Comparison of ENCODE assay signal across 8 cellular contexts in the genomic region with DNA sequence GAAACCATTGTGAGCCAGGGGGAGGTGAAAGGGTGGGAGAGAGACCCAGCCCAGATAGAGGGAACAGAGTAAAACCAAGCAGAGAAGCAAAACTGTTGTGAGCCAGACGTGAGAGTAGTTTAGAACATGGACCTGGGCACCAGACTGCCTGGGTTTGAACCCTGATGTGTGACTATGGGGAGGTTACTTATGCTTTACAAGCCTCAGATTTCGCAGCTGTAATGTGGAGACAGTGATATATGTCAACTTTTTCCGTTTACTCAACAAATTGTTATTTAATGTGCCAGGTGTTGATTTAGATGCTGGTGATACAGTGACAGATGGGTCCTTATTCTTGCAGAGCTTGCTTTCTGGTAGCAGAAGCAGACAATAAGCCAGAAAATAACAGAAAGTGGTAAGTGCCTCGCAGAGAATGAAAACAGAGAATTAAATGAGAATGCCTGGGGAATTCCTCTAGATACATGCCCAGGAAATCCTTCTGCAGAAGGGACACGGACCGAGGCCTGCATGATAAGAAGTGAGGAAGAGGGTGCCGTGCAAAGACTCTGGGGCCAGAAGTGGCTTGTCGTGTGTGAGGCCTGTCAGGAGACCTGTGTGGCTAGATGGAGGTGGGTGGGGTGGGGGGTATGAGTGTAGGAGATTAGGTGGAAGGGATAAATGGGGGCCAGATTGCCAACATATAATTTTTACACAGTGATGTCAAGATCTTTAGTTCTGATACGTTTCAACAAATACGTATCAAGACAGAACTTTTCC.
DNase-seq lines count a peak whose midpoint lies in the region; ATAC-seq, FAIRE-seq and TF ChIP-seq lines count a peak whose summit lies in the region.

No MANE protein-coding gene starts in this region.

- TF ChIP-seq CTCF in OCI-LY1 (IDR thresholded peaks at IDR 0.05; ENCODE audit: low read length): no peak

- H3K36me3 ChIP-seq in OCI-LY1 (ENCODE audit: insufficient read depth, low read length): no peaks in the 10 kb centered on the region

- no peaks in the 10 kb centered on the region for H3K9me2 ChIP-seq in OCI-LY1 (ENCODE audit: low read depth, low read length)

- peak overlapping the region; percentile 47; the same call in 1 of the 2 replicates for H3K9ac ChIP-seq in OCI-LY1 (ENCODE audit: low read length)

- DNase-seq in glomerular visceral epithelial cell (ENCODE audit: extremely low spot score) (no peak), NCI-H1436 (lab: John Stamatoyannopoulos, UW) (no peak), epidermal melanocyte (ENCODE audit: insufficient read length, low spot score) (no peak), NCI-H1105 (lab: John Stamatoyannopoulos, UW) (no peak)

- no peaks in the 10 kb centered on the region for H3K27me3 ChIP-seq in OCI-LY1 (ENCODE audit: insufficient read depth, low read length)

- 0 out of 2 replicates have a peak, but pooled peaks cover 6% of the 10 kb centered on the region for H3F3A ChIP-seq in OCI-LY1 (ENCODE audit: insufficient read depth, low read length)

- H3K9me3 ChIP-seq in OCI-LY1 (ENCODE audit: low read length): no peaks in the 10 kb centered on the region

- peaks cover 39% of the 10 kb centered on the region for H3K79me2 ChIP-seq in OCI-LY1 (ENCODE audit: insufficient read depth, low read length)

- H3K4me1 ChIP-seq in OCI-LY1 (ENCODE audit: insufficient read depth, low read length, severe bottlenecking): peaks cover 38% of the 10 kb centered on the region

- no peak overlapping the region for H2AFZ ChIP-seq in OCI-LY1 (ENCODE audit: low read length)

- H3K27ac ChIP-seq in OCI-LY1 (ENCODE audit: low read depth, low read length, poor library complexity, severe bottlenecking): peak overlapping the region; percentile 94

- FAIRE-seq in islet of Langerhans (lab: Jason Lieb, UNC): peak; percentile 45

- peak overlapping the region; percentile 63 for H3K4me2 ChIP-seq in OCI-LY1 (ENCODE audit: low read length)

- peak overlapping the region; percentile 23 for H3K4me3 ChIP-seq in OCI-LY1 (ENCODE audit: low read depth, low read length, poor library complexity, severe bottlenecking)

- ATAC-seq in GM18907 (IDR thresholded peaks at IDR 0.05; ENCODE audit: unreplicated experiment): peak; percentile 13
- peak; percentile 26 for ATAC-seq in HG02571 (IDR thresholded peaks at IDR 0.05; ENCODE audit: unreplicated experiment)

- no peaks in the 10 kb centered on the region for H4K20me1 ChIP-seq in OCI-LY1 (ENCODE audit: insufficient read depth, low read length)
